Comparison of ENCODE assay signal across 1 cellular context in genomic region chr21:32096411-32096810, GRCh38.
TF ChIP-seq lines count a peak whose summit lies in the region.

No MANE protein-coding gene starts in this region.

TF ChIP-seq in GM12878, 131 proteins besides CTCF, POLR2A, EP300 and RAD21 (continued from another document):
- no peak for TF ChIP-seq FOXM1 (IDR thresholded peaks at IDR 0.05; ENCODE audit: low read depth, low read length)
- no peak for TF ChIP-seq SKIL (IDR thresholded peaks at IDR 0.05; ENCODE audit: low read depth, poor library complexity, severe bottlenecking)
- no peak for TF ChIP-seq ZBED1 (IDR thresholded peaks at IDR 0.05; ENCODE audit: borderline replicate concordance)
- no peak for TF ChIP-seq BCL3 (IDR thresholded peaks at IDR 0.05; ENCODE audit: borderline replicate concordance, insufficient read depth, low read depth, low read length, poor library complexity, severe bottlenecking)
- no peak for TF ChIP-seq HDAC6 (IDR thresholded peaks at IDR 0.05; ENCODE audit: unreplicated experiment)
- no peak for TF ChIP-seq ZNF24 (IDR thresholded peaks at IDR 0.05)
- no peak for TF ChIP-seq PKNOX1 (IDR thresholded peaks at IDR 0.05)
- no peak for TF ChIP-seq TCF3 (IDR thresholded peaks at IDR 0.05; ENCODE audit: borderline replicate concordance, insufficient read depth, low read depth, low read length)
- TF ChIP-seq RCOR1 (conservative IDR thresholded peaks at IDR 0.05; ENCODE audit: low read depth, low read length), result no peak
- no peak for TF ChIP-seq RUNX3 (IDR thresholded peaks at IDR 0.05; ENCODE audit: low read length)
- TF ChIP-seq SMC3 (IDR thresholded peaks at IDR 0.05; ENCODE audit: borderline replicate concordance, low read length), result no peak; the same call in 1 of the 2 replicates
- TF ChIP-seq EZH2 (IDR thresholded peaks at IDR 0.05; ENCODE audit: borderline replicate concordance, control insufficient read depth, low read depth, low read length), result no peak
- no peak for TF ChIP-seq PAX5 (IDR thresholded peaks at IDR 0.05; ENCODE audit: borderline replicate concordance, low read depth, low read length)
- TF ChIP-seq NRF1 (conservative IDR thresholded peaks at IDR 0.05; ENCODE audit: low read depth, low read length), result no peak
- TF ChIP-seq KDM1A (IDR thresholded peaks at IDR 0.05; ENCODE audit: borderline replicate concordance), result no peak
